25 cellular contexts compared by ENCODE assay signal in genomic region chr7:35437619-35438275, GRCh38.
"Had no signal": no experiment of that assay in that cellular context is flagged by ENCODE, and none has a peak within 500 bp of the region (broad histone marks: within the 10 kb centered on the region; RNA-seq: fewer than 3 reads in every experiment).

No MANE protein-coding gene starts in this region.

- H3K9ac ChIP-seq: KMS-11, SK-N-SH had no signal

- H3K27ac ChIP-seq: adrenal gland, body of pancreas, breast epithelium, KMS-11, SJSA1 had no signal

- H3K27me3 ChIP-seq: adrenal gland, body of pancreas, breast epithelium, SJSA1 had no signal

- H3K9me3 Mint-ChIP-seq: activated CD4-positive, alpha-beta T cell treated with anti-CD3 and anti-CD28 coated beads, Interleukin-2, amount 10 ng/mL, durations not matched to agents 24 days and 14 days; activated CD8-positive, alpha-beta T cell treated with anti-CD3 and anti-CD28 coated beads for 36 hours; activated naive CD4-positive, alpha-beta T cell treated with anti-CD3 and anti-CD28 coated beads for 36 hours; activated naive CD4-positive, alpha-beta T cell treated with anti-CD3 and anti-CD28 coated beads, Interleukin-2, amount 50 U/mL, for 72 hours; activated T-cell treated with anti-CD3 and anti-CD28 coated beads, Interleukin-2, amount 50 U/mL, for 24 hours; T-helper 1 cell treated with Interleukin-12 subunit alpha and Interleukin-12 subunit beta and Interleukin-4 antibody, amounts not matched to agents 30 μg/mL and 1 μg/mL, for 36 hours; T-helper 2 cell treated with Interferon-gamma antibody and Interleukin-4, amounts not matched to agents 5 μg/mL and 100 μg/mL, for 36 hours had no signal

- DNase-seq: activated CD4-positive, alpha-beta T cell treated with anti-CD3 and anti-CD28 coated beads, Interleukin-2, amount 10 ng/mL, durations not matched to agents 24 days and 14 days; activated CD4-positive, alpha-beta T cell treated with anti-CD3 and anti-CD28 coated beads, Interleukin-2, amount 50 U/mL, for 4 hours; activated CD8-positive, alpha-beta T cell treated with anti-CD3 and anti-CD28 coated beads for 36 hours; activated gamma-delta T cell treated with Interleukin-2 at 50 U/mL for 16 hours; activated naive CD4-positive, alpha-beta T cell treated with anti-CD3 and anti-CD28 coated beads for 36 hours; activated T-cell treated with anti-CD3 and anti-CD28 coated beads, Interleukin-2, amount 50 U/mL, for 24 hours; adrenal gland; body of pancreas; MM.1S; MV-4-11; NCI-H1092; NCI-H1436 treated with DMSO at 0.1 percent for 48 hours; NCI-H1694 treated with DMSO at 0.1 percent for 48 hours; NCI-H2029; NCI-H345; NCI-H524 treated with DMSO at 0.1 percent for 48 hours; OCI-M1; SHP77 treated with DMSO at 0.1 percent for 48 hours; SK-N-SH had no signal

- H3K9me3 ChIP-seq: adrenal gland, body of pancreas, breast epithelium, SJSA1, SK-N-SH had no signal

- H3K27ac Mint-ChIP-seq: activated CD4-positive, alpha-beta T cell treated with anti-CD3 and anti-CD28 coated beads, Interleukin-2, amount 10 ng/mL, durations not matched to agents 24 days and 14 days; activated CD8-positive, alpha-beta T cell treated with anti-CD3 and anti-CD28 coated beads for 36 hours; activated naive CD4-positive, alpha-beta T cell treated with anti-CD3 and anti-CD28 coated beads for 36 hours; activated naive CD4-positive, alpha-beta T cell treated with anti-CD3 and anti-CD28 coated beads, Interleukin-2, amount 50 U/mL, for 72 hours; activated T-cell treated with anti-CD3 and anti-CD28 coated beads, Interleukin-2, amount 50 U/mL, for 24 hours; T-helper 1 cell treated with Interleukin-12 subunit alpha and Interleukin-12 subunit beta and Interleukin-4 antibody, amounts not matched to agents 30 μg/mL and 1 μg/mL, for 36 hours; T-helper 2 cell treated with Interferon-gamma antibody and Interleukin-4, amounts not matched to agents 5 μg/mL and 100 μg/mL, for 36 hours had no signal

- H3K27me3 Mint-ChIP-seq: activated CD4-positive, alpha-beta T cell treated with anti-CD3 and anti-CD28 coated beads, Interleukin-2, amount 10 ng/mL, durations not matched to agents 24 days and 14 days had no signal

- H3K4me3 ChIP-seq: adrenal gland, body of pancreas, breast epithelium, SJSA1 had no signal

- H3K36me3 Mint-ChIP-seq: activated naive CD4-positive, alpha-beta T cell treated with anti-CD3 and anti-CD28 coated beads, Interleukin-2, amount 50 U/mL, for 72 hours had no signal

- H3K4me1 Mint-ChIP-seq: activated CD4-positive, alpha-beta T cell treated with anti-CD3 and anti-CD28 coated beads, Interleukin-2, amount 10 ng/mL, durations not matched to agents 24 days and 14 days had no signal

- H3K4me3 Mint-ChIP-seq: activated CD4-positive, alpha-beta T cell treated with anti-CD3 and anti-CD28 coated beads, Interleukin-2, amount 10 ng/mL, durations not matched to agents 24 days and 14 days; activated CD8-positive, alpha-beta T cell treated with anti-CD3 and anti-CD28 coated beads for 36 hours; activated naive CD4-positive, alpha-beta T cell treated with anti-CD3 and anti-CD28 coated beads for 36 hours; activated T-cell treated with anti-CD3 and anti-CD28 coated beads, Interleukin-2, amount 50 U/mL, for 24 hours; T-helper 1 cell treated with Interleukin-12 subunit alpha and Interleukin-12 subunit beta and Interleukin-4 antibody, amounts not matched to agents 30 μg/mL and 1 μg/mL, for 36 hours; T-helper 2 cell treated with Interferon-gamma antibody and Interleukin-4, amounts not matched to agents 5 μg/mL and 100 μg/mL, for 36 hours had no signal

- H3K36me3 ChIP-seq: adrenal gland, breast epithelium, SJSA1 had no signal

- H3K4me2 ChIP-seq: KMS-11, SK-N-SH had no signal

- ATAC-seq: activated CD8-positive, alpha-beta T cell treated with anti-CD3 and anti-CD28 coated beads for 36 hours; activated naive CD4-positive, alpha-beta T cell treated with anti-CD3 and anti-CD28 coated beads, Interleukin-2, amount 50 U/mL, for 72 hours; body of pancreas had no signal

- H3K4me1 ChIP-seq: adrenal gland, body of pancreas, breast epithelium, SJSA1 had no signal
